ENCODE assay signal across 17 cellular contexts in genomic region chr10:87757685-87758084, GRCh38.
DNase-seq lines count a peak whose midpoint lies in the region; ATAC-seq and TF ChIP-seq lines count a peak whose summit lies in the region.
"Had no signal": no experiment of that assay in that cellular context is flagged by ENCODE, and none has a peak within 500 bp of the region (broad histone marks: within the 10 kb centered on the region; RNA-seq: fewer than 3 reads in every experiment).

No MANE protein-coding gene starts in this region.

- no peak overlapping the region for H3K27ac ChIP-seq in naive thymus-derived CD4-positive, alpha-beta T cell (ENCODE audit: low read depth, low read length)
- H3K27ac ChIP-seq in upper lobe of right lung, result no peak overlapping the region
- H3K27ac ChIP-seq: 22Rv1 had no signal

- no peaks in the 10 kb centered on the region for H3K9me3 Mint-ChIP-seq in activated T-cell treated with anti-CD3 and anti-CD28 coated beads, Interleukin-2, amount 50 U/mL, for 24 hours
- no peaks in the 10 kb centered on the region for H3K9me3 Mint-ChIP-seq in activated T-cell treated with anti-CD3 and anti-CD28 coated beads, Interleukin-2, amount 50 U/mL, for 4 hours
- no peaks in the 10 kb centered on the region for H3K9me3 Mint-ChIP-seq in naive thymus-derived CD4-positive, alpha-beta T cell
- H3K9me3 Mint-ChIP-seq in T-cell, result no peaks in the 10 kb centered on the region
- H3K9me3 Mint-ChIP-seq: CD14-positive monocyte; CD8-positive, alpha-beta T cell; GM23338 had no signal

- POLR2A ChIA-PET in naive thymus-derived CD4-positive, alpha-beta T cell (lab: Charles Lee), result no interaction called here
- POLR2A ChIA-PET in T-cell (lab: Charles Lee), result no interaction called here

- H3K27me3 Mint-ChIP-seq in activated T-cell treated with anti-CD3 and anti-CD28 coated beads, Interleukin-2, amount 50 U/mL, for 24 hours, result no peaks in the 10 kb centered on the region
- no peaks in the 10 kb centered on the region for H3K27me3 Mint-ChIP-seq in activated T-cell treated with anti-CD3 and anti-CD28 coated beads, Interleukin-2, amount 50 U/mL, for 4 hours (ENCODE audit: low read depth)
- H3K27me3 Mint-ChIP-seq in naive thymus-derived CD4-positive, alpha-beta T cell, result no peaks in the 10 kb centered on the region
- no peaks in the 10 kb centered on the region for H3K27me3 Mint-ChIP-seq in T-cell

- no peak for TF ChIP-seq CTCF in upper lobe of right lung (IDR thresholded peaks at IDR 0.05)

- intact Hi-C loops in left ventricle myocardium superior (cut with micrococcal nuclease), result no loop called here
- intact Hi-C loops in left cardiac atrium (cut with DNase I), result no loop called here
- intact Hi-C loops in naive thymus-derived CD4-positive, alpha-beta T cell (cut with micrococcal nuclease), result no loop called here
- intact Hi-C loops in upper lobe of right lung (cut with DNase I), result no loop called here

- CTCF ChIA-PET in naive thymus-derived CD4-positive, alpha-beta T cell (lab: Charles Lee), result no interaction called here
- CTCF ChIA-PET in T-cell (lab: Charles Lee), result interaction anchor here in 1 of 2 donors (0.5 kb wide), 1 partner anchor 33 kb away, joined by 6 read pairs; no protein-coding TSS in a partner anchor

- H3K27ac Mint-ChIP-seq in activated T-cell treated with anti-CD3 and anti-CD28 coated beads, Interleukin-2, amount 50 U/mL, for 24 hours, result peak overlapping the region; percentile 2
- peak overlapping the region in 5 of 9 donors; percentile 0 to 69 (median 25) for H3K27ac Mint-ChIP-seq in naive thymus-derived CD4-positive, alpha-beta T cell
- H3K27ac Mint-ChIP-seq in T-cell, result no peak overlapping the region
- H3K27ac Mint-ChIP-seq: CD14-positive monocyte had no signal

- no peaks in the 10 kb centered on the region for H3K9me3 ChIP-seq in naive thymus-derived CD4-positive, alpha-beta T cell (ENCODE audit: control insufficient read depth in 2 of 3, low read length in 3 of 3)
- no peaks in the 10 kb centered on the region for H3K9me3 ChIP-seq in upper lobe of right lung
- H3K9me3 ChIP-seq: HAP-1 had no signal

- ATAC-seq in activated T-cell treated with anti-CD3 and anti-CD28 coated beads, Interleukin-2, amount 50 U/mL, for 4 hours, result no peak
- ATAC-seq in left ventricle myocardium superior (peak; percentile 38), left cardiac atrium (no peak), upper lobe of right lung (no peak), T-cell (replicated peaks in 1 of 4) (no peak)
- no peak for ATAC-seq in naive thymus-derived CD4-positive, alpha-beta T cell
- ATAC-seq: CD8-positive, alpha-beta T cell; GM23338; HepG2 had no signal

- no peaks in the 10 kb centered on the region for H3K4me1 ChIP-seq in naive thymus-derived CD4-positive, alpha-beta T cell (ENCODE audit: control insufficient read depth in 2 of 2, insufficient read depth in 2 of 2, low read length in 2 of 2)
- no peaks in the 10 kb centered on the region for H3K4me1 ChIP-seq in upper lobe of right lung

- H3K36me3 Mint-ChIP-seq in activated T-cell treated with anti-CD3 and anti-CD28 coated beads, Interleukin-2, amount 50 U/mL, for 24 hours (ENCODE audit: low read depth), result peaks cover 84% of the 10 kb centered on the region
- peaks cover 32% of the 10 kb centered on the region for H3K36me3 Mint-ChIP-seq in activated T-cell treated with anti-CD3 and anti-CD28 coated beads, Interleukin-2, amount 50 U/mL, for 4 hours (ENCODE audit: insufficient read depth)
- H3K36me3 Mint-ChIP-seq in naive thymus-derived CD4-positive, alpha-beta T cell, result peaks cover 0 to 41% (median 22%) of the 10 kb centered on the region in 5 donors
- H3K36me3 Mint-ChIP-seq in T-cell, result peaks cover 42% of the 10 kb centered on the region

- no peak overlapping the region for H3K4me3 ChIP-seq in naive thymus-derived CD4-positive, alpha-beta T cell (ENCODE audit: low read length)
- no peak overlapping the region for H3K4me3 ChIP-seq in upper lobe of right lung
- H3K4me3 ChIP-seq: GM23338, HAP-1 had no signal

- no peak overlapping the region for H3K4me3 Mint-ChIP-seq in activated T-cell treated with anti-CD3 and anti-CD28 coated beads, Interleukin-2, amount 50 U/mL, for 24 hours
- H3K4me3 Mint-ChIP-seq in activated T-cell treated with anti-CD3 and anti-CD28 coated beads, Interleukin-2, amount 50 U/mL, for 4 hours, result no peak overlapping the region
- H3K4me3 Mint-ChIP-seq in naive thymus-derived CD4-positive, alpha-beta T cell, result no peak overlapping the region
- H3K4me3 Mint-ChIP-seq in T-cell, result no peak overlapping the region
- H3K4me3 Mint-ChIP-seq: CD14-positive monocyte; CD8-positive, alpha-beta T cell; GM23338 had no signal

- no peaks in the 10 kb centered on the region for H3K27me3 ChIP-seq in naive thymus-derived CD4-positive, alpha-beta T cell (ENCODE audit: control insufficient read depth in 2 of 2, insufficient read depth in 2 of 2, low read length in 2 of 2)
- H3K27me3 ChIP-seq in upper lobe of right lung, result no peaks in the 10 kb centered on the region

- peaks cover 56% of the 10 kb centered on the region for H3K4me1 Mint-ChIP-seq in activated T-cell treated with anti-CD3 and anti-CD28 coated beads, Interleukin-2, amount 50 U/mL, for 24 hours (ENCODE audit: low read depth)
- H3K4me1 Mint-ChIP-seq in activated T-cell treated with anti-CD3 and anti-CD28 coated beads, Interleukin-2, amount 50 U/mL, for 4 hours (ENCODE audit: low read depth), result peaks cover 17% of the 10 kb centered on the region
- peaks cover 0 to 16% (median 7%) of the 10 kb centered on the region in 7 donors for H3K4me1 Mint-ChIP-seq in naive thymus-derived CD4-positive, alpha-beta T cell
- H3K4me1 Mint-ChIP-seq in T-cell, result peaks cover 6 to 11% (median 6%) of the 10 kb centered on the region in 3 donors

- no peak for DNase-seq in activated T-cell treated with anti-CD3 and anti-CD28 coated beads, Interleukin-2, amount 50 U/mL, for 24 hours
- no peak for DNase-seq in activated T-cell treated with anti-CD3 and anti-CD28 coated beads, Interleukin-2, amount 50 U/mL, for 4 hours
- no peak for DNase-seq in left ventricle myocardium superior
- no peak for DNase-seq in left cardiac atrium
- DNase-seq in naive thymus-derived CD4-positive, alpha-beta T cell, result no peak
- DNase-seq in upper lobe of right lung, result no peak
- DNase-seq in T-cell, result no peak
- DNase-seq: CD8-positive, alpha-beta T cell; COR-L47; DMS153; DMS79 treated with DMSO at 0.1 percent for 48 hours; EL had no signal

- H3K36me3 ChIP-seq in naive thymus-derived CD4-positive, alpha-beta T cell (ENCODE audit: control insufficient read depth in 2 of 3, insufficient read depth in 3 of 3, low read length in 3 of 3), result peaks cover 0 to 30% (median 12%) of the 10 kb centered on the region in 3 experiments
- peaks cover 38% of the 10 kb centered on the region for H3K36me3 ChIP-seq in upper lobe of right lung

Comparison
In these comparisons a context has a peak if more than half of its experiments do, and no peak if none do; other contexts are left out.
1. H3K27ac Mint-ChIP-seq: peak in activated T-cell treated with anti-CD3 and anti-CD28 coated beads, Interleukin-2, amount 50 U/mL, for 24 hours (single experiment) and naive thymus-derived CD4-positive, alpha-beta T cell (5 of 9); none in T-cell (0 of 2).